Comparison of ENCODE assay signal across 28 cellular contexts in the genomic region with DNA sequence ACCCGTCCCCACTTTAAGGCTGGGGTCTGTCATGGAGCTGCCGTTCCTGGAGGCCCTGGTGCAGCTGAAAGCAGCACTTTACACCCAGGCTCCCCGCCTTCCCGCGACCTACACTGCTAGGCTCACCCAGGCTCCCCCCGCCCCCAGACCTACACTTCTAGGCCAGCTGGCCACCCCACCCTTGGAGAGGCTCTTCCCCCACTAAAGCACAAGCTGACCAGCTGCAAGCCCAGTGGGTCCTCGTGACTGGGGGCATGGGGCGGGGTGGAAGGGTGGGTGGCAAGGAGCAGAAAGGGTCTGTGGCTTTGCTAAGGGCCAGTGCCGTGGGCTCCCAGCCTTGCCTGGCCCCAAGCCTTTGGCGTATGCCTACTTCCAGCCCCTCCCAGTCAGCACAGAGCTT. TPM values are rescaled to one million over a fixed set of nuclear protein-coding genes. Genes with fewer than 3 reads are reported as not detected.
"Had no signal": no experiment of that assay in that cellular context is flagged by ENCODE, and none has a peak within 500 bp of the region (broad histone marks: within the 10 kb centered on the region; RNA-seq: fewer than 3 reads in every experiment).

No MANE protein-coding gene starts in this region.

- H3K9me3 Mint-ChIP-seq: endodermal cell had no signal

- H3K36me3 Mint-ChIP-seq: activated naive CD8-positive, alpha-beta T cell; stimulated activated naive B cell treated with anti-CD40 and anti-IgM and Interleukin-4, amounts not matched to agents 10 μg/mL and 1 μg/mL and 100 μg/mL, for 72 hours had no signal

- H3K27me3 ChIP-seq: body of pancreas had no signal

- H3K4me3 Mint-ChIP-seq: activated naive CD8-positive, alpha-beta T cell; endodermal cell; naive thymus-derived CD8-positive, alpha-beta T cell; stimulated activated naive B cell treated with anti-CD40 and anti-IgM and Interleukin-4, amounts not matched to agents 10 μg/mL and 1 μg/mL and 100 μg/mL, for 72 hours; T-helper 17 cell had no signal

- H3K27ac Mint-ChIP-seq: activated naive CD8-positive, alpha-beta T cell; endodermal cell; naive thymus-derived CD8-positive, alpha-beta T cell; stimulated activated naive B cell treated with anti-CD40 and anti-IgM and Interleukin-4, amounts not matched to agents 10 μg/mL and 1 μg/mL and 100 μg/mL, for 72 hours; T-helper 17 cell had no signal

- ATAC-seq: activated CD4-positive, CD25-positive, alpha-beta regulatory T cell treated with anti-CD3 and anti-CD28 coated beads, Interleukin-2, amount 50 U/mL, for 24 hours; body of pancreas; esophagus mucosa; heart right ventricle; left lung; naive thymus-derived CD8-positive, alpha-beta T cell; stimulated activated naive B cell treated with anti-CD40 and anti-IgM and Interleukin-4, amounts not matched to agents 10 μg/mL and 1 μg/mL and 100 μg/mL, for 72 hours; T-helper 17 cell had no signal

- H3K4me1 Mint-ChIP-seq: naive thymus-derived CD8-positive, alpha-beta T cell; stimulated activated naive B cell treated with anti-CD40 and anti-IgM and Interleukin-4, amounts not matched to agents 10 μg/mL and 1 μg/mL and 100 μg/mL, for 72 hours; T-helper 17 cell had no signal

- H3K4me1 ChIP-seq: body of pancreas, heart right ventricle, left lung, stomach, suprapubic skin, transverse colon had no signal

- H3K9me3 ChIP-seq: body of pancreas had no signal

- H3K27me3 Mint-ChIP-seq: activated naive CD8-positive, alpha-beta T cell had no signal

- H3K4me3 ChIP-seq: body of pancreas, heart right ventricle, left lung, smooth muscle cell, stomach, suprapubic skin, transverse colon had no signal

- H3K36me3 ChIP-seq: heart right ventricle, left lung, stomach, suprapubic skin, transverse colon, WERI-Rb-1 had no signal

- H3K27ac ChIP-seq: body of pancreas, heart right ventricle, left lung, stomach, suprapubic skin, transverse colon, WERI-Rb-1 had no signal

- H3K4me2 ChIP-seq: smooth muscle cell had no signal

- DNase-seq: activated CD4-positive, alpha-beta T cell treated with anti-CD3 and anti-CD28 coated beads for 48 hours; activated CD4-positive, alpha-beta T cell treated with anti-CD3 and anti-CD28 coated beads, Interleukin-2, amount 50 U/mL, for 48 hours; activated CD8-positive, alpha-beta memory T cell treated with anti-CD3 and anti-CD28 coated beads for 24 hours; activated effector memory CD4-positive, alpha-beta T cell treated with Interleukin-2 at 50 U/mL for 16 hours; activated naive CD4-positive, alpha-beta T cell treated with Interleukin-2 at 50 U/mL for 16 hours; body of pancreas; endodermal cell; foreskin fibroblast; kidney glomerular epithelial cell; mammary epithelial cell; retina; stimulated activated CD4-positive, alpha-beta T cell treated with anti-CD3 and anti-CD28 coated beads, Interleukin-1b, Interleukin-23, amount 100 ng/mL, for 48 hours; stimulated activated CD4-positive, alpha-beta T cell treated with anti-CD3 and anti-CD28 coated beads, Interleukin-4, amount 100 ng/mL, for 4 hours; stimulated activated CD8-positive, alpha-beta memory T cell treated with anti-CD3 and anti-CD28 coated beads, Interleukin-4, amount 100 ng/mL, for 48 hours; stimulated activated naive B cell treated with anti-CD40 and anti-IgM and Interleukin-4, amounts not matched to agents 10 μg/mL and 1 μg/mL and 100 μg/mL, for 72 hours; stomach; T-helper 17 cell; T1000; transverse colon; WERI-Rb-1 had no signal

RNA-seq across cellular contexts. Expression of a gene that starts 9.7 kb away (rescaled TPM):
- total RNA-seq: naive thymus-derived CD8-positive, alpha-beta T cell had no signal
- polyA plus RNA-seq: naive thymus-derived CD8-positive, alpha-beta T cell had no signal
